ENCODE assay signal across 1 cellular context in the genomic region with DNA sequence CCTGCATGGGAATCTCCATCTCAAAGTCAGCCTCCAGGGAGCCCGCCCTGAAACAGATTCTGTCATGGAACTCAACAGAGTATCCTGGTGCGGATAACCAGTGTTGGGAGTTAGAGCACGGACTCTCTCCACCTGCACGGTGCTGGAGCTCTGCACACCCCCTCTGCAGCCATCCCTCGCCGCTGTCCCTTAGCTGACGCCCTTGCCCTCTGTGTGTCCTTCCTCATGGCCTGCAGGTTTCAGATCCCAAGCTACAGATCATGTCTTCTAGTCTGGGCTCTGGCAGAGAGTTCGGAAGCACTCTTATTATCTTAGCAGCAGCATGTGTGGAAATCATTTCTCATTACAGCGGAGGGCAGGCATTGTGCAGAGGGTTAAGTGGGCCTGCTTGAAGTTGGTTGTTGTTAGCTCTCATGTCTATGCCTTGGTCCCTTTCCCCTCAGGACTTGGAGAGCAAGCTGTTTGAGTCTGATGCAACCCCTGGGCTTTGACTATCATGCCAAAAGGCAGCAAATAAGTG.
TF ChIP-seq lines count a peak whose summit lies in the region.

No MANE protein-coding gene starts in this region.

TF ChIP-seq in GM23338, 12 proteins besides CTCF, POLR2A, EP300 and RAD21:
- TF ChIP-seq CREB1 (CRISPR knock-in tag; IDR thresholded peaks at IDR 0.05; ENCODE audit: low read depth) (no peak), EZH2 (IDR thresholded peaks at IDR 0.05; ENCODE audit: low read depth, unreplicated experiment) (no peak), POLR2AphosphoS5 (IDR thresholded peaks at IDR 0.05; ENCODE audit: low read depth) (no peak), NANOG (IDR thresholded peaks at IDR 0.05; ENCODE audit: borderline replicate concordance) (no peak), ZNF331 (CRISPR knock-in tag; IDR thresholded peaks at IDR 0.05; ENCODE audit: low read depth) (no peak), JUNB (IDR thresholded peaks at IDR 0.05; ENCODE audit: unreplicated experiment) (no peak), EZH2phosphoT487 (IDR thresholded peaks at IDR 0.05; ENCODE audit: unreplicated experiment) (no peak), ZNF114 (CRISPR knock-in tag; IDR thresholded peaks at IDR 0.05) (no peak), STAT1 (IDR thresholded peaks at IDR 0.05; ENCODE audit: unreplicated experiment) (no peak)
- TF ChIP-seq, protein P1, sequence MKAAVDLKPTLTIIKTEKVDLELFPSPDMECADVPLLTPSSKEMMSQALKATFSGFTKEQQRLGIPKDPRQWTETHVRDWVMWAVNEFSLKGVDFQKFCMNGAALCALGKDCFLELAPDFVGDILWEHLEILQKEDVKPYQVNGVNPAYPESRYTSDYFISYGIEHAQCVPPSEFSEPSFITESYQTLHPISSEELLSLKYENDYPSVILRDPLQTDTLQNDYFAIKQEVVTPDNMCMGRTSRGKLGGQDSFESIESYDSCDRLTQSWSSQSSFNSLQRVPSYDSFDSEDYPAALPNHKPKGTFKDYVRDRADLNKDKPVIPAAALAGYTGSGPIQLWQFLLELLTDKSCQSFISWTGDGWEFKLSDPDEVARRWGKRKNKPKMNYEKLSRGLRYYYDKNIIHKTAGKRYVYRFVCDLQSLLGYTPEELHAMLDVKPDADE (IDR thresholded peaks at IDR 0.05) = no peak
- TF ChIP-seq, protein P2, sequence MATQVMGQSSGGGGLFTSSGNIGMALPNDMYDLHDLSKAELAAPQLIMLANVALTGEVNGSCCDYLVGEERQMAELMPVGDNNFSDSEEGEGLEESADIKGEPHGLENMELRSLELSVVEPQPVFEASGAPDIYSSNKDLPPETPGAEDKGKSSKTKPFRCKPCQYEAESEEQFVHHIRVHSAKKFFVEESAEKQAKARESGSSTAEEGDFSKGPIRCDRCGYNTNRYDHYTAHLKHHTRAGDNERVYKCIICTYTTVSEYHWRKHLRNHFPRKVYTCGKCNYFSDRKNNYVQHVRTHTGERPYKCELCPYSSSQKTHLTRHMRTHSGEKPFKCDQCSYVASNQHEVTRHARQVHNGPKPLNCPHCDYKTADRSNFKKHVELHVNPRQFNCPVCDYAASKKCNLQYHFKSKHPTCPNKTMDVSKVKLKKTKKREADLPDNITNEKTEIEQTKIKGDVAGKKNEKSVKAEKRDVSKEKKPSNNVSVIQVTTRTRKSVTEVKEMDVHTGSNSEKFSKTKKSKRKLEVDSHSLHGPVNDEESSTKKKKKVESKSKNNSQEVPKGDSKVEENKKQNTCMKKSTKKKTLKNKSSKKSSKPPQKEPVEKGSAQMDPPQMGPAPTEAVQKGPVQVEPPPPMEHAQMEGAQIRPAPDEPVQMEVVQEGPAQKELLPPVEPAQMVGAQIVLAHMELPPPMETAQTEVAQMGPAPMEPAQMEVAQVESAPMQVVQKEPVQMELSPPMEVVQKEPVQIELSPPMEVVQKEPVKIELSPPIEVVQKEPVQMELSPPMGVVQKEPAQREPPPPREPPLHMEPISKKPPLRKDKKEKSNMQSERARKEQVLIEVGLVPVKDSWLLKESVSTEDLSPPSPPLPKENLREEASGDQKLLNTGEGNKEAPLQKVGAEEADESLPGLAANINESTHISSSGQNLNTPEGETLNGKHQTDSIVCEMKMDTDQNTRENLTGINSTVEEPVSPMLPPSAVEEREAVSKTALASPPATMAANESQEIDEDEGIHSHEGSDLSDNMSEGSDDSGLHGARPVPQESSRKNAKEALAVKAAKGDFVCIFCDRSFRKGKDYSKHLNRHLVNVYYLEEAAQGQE (IDR thresholded peaks at IDR 0.05; ENCODE audit: unreplicated experiment) = no peak
- TF ChIP-seq, protein P3, sequence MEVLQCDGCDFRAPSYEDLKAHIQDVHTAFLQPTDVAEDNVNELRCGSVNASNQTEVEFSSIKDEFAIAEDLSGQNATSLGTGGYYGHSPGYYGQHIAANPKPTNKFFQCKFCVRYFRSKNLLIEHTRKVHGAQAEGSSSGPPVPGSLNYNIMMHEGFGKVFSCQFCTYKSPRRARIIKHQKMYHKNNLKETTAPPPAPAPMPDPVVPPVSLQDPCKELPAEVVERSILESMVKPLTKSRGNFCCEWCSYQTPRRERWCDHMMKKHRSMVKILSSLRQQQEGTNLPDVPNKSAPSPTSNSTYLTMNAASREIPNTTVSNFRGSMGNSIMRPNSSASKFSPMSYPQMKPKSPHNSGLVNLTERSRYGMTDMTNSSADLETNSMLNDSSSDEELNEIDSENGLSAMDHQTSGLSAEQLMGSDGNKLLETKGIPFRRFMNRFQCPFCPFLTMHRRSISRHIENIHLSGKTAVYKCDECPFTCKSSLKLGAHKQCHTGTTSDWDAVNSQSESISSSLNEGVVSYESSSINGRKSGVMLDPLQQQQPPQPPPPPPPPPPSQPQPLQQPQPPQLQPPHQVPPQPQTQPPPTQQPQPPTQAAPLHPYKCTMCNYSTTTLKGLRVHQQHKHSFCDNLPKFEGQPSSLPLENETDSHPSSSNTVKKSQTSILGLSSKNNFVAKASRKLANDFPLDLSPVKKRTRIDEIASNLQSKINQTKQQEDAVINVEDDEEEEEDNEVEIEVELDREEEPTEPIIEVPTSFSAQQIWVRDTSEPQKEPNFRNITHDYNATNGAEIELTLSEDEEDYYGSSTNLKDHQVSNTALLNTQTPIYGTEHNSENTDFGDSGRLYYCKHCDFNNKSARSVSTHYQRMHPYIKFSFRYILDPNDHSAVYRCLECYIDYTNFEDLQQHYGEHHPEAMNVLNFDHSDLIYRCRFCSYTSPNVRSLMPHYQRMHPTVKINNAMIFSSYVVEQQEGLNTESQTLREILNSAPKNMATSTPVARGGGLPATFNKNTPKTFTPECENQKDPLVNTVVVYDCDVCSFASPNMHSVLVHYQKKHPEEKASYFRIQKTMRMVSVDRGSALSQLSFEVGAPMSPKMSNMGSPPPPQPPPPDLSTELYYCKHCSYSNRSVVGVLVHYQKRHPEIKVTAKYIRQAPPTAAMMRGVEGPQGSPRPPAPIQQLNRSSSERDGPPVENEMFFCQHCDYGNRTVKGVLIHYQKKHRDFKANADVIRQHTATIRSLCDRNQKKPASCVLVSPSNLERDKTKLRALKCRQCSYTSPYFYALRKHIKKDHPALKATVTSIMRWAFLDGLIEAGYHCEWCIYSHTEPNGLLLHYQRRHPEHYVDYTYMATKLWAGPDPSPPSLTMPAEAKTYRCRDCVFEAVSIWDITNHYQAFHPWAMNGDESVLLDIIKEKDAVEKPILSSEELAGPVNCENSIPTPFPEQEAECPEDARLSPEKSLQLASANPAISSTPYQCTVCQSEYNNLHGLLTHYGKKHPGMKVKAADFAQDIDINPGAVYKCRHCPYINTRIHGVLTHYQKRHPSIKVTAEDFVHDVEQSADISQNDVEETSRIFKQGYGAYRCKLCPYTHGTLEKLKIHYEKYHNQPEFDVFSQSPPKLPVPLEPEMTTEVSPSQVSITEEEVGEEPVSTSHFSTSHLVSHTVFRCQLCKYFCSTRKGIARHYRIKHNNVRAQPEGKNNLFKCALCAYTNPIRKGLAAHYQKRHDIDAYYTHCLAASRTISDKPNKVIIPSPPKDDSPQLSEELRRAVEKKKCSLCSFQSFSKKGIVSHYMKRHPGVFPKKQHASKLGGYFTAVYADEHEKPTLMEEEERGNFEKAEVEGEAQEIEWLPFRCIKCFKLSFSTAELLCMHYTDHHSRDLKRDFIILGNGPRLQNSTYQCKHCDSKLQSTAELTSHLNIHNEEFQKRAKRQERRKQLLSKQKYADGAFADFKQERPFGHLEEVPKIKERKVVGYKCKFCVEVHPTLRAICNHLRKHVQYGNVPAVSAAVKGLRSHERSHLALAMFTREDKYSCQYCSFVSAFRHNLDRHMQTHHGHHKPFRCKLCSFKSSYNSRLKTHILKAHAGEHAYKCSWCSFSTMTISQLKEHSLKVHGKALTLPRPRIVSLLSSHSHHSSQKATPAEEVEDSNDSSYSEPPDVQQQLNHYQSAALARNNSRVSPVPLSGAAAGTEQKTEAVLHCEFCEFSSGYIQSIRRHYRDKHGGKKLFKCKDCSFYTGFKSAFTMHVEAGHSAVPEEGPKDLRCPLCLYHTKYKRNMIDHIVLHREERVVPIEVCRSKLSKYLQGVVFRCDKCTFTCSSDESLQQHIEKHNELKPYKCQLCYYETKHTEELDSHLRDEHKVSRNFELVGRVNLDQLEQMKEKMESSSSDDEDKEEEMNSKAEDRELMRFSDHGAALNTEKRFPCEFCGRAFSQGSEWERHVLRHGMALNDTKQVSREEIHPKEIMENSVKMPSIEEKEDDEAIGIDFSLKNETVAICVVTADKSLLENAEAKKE (CRISPR knock-in tag; IDR thresholded peaks at IDR 0.05) = no peak
